Comparison of ENCODE assay signal across 8 cellular contexts in the genomic region with DNA sequence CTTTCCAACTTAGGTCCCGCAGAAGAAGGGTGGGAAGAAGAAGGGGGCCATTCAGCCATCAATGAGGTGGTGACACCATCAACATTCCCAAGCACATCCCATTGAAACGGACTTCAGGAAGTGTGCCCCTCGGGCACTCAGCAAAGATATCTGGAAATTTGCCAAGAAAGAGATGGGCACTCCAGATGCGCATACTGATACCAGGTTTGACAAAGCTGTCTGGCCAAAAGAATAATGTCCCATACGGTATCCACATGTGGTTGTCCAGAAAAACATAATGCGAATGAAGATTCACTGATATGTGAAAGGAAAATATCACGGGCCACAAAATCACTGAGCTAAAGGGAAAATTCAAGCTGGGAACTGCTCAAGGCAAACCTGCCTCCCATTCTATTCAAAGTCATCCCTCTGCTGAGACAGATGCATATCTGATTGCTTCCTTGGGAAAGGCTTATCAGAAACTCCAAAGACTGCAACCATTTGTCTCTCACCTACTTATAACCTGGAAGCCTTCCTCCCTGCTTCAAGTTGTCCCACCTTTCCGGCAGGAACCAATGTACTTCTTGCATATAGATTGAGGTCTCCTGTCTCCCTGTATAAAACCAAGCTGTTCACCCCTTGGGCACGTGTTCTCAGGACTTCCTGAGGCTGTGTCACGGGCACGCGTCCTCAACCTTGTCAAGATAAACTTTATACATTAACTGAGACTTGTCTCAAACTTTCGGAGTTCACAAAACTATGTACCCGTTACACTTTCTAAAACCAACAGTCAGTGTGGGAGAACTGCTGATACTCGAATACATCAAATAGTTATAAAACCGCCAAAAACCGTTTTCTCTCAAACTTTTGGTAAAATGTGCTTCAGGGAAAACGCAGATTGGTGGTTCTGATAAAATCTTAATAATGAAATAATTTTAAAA. TPM values are rescaled to one million over a fixed set of nuclear protein-coding genes. Genes with fewer than 3 reads are reported as not detected.
DNase-seq lines count a peak whose midpoint lies in the region; ATAC-seq, FAIRE-seq and TF ChIP-seq lines count a peak whose summit lies in the region.

No MANE protein-coding gene starts in this region.

- H4K20me1 ChIP-seq in OCI-LY3 (ENCODE audit: insufficient read depth, low read length) (peaks cover 15% of the 10 kb centered on the region), H1 (replicated peaks in 1 of 2; ENCODE audit: control insufficient read depth in 1 of 2, insufficient read depth in 2 of 2, low read length in 2 of 2) (no peaks in the 10 kb centered on the region)

- TF ChIP-seq CTCF in OCI-LY3 (IDR thresholded peaks at IDR 0.05; ENCODE audit: low read depth, low read length) (no peak), H1 (IDR thresholded peaks at IDR 0.05; ENCODE audit: control extremely low read depth in 1 of 3, insufficient read depth in 1 of 3, low read depth in 1 of 3, low read length in 3 of 3) (no peak), pancreas (IDR thresholded peaks at IDR 0.05) (no peak)

- POLR2A ChIA-PET in H1 (lab: Charles Lee; ENCODE audit: partially characterized antibody): interaction anchor here (0.6 to 2.4 kb wide), 9 partner anchors 9 to 120 kb away, joined by 3 to 8 read pairs (median 4); no protein-coding TSS in a partner anchor

- H4K5ac ChIP-seq in H1 (ENCODE audit: insufficient read length, low read depth, low read length): no peak overlapping the region

- H3K56ac ChIP-seq in H1 (replicated peaks; ENCODE audit: insufficient read length, low read depth, low read length): no peak overlapping the region

- H2AFZ ChIP-seq in OCI-LY3 (ENCODE audit: low read depth, low read length) (peak overlapping the region; percentile 90), H1 (ENCODE audit: low read length) (no peak overlapping the region)

- no peak overlapping the region for H2BK5ac ChIP-seq in H1 (ENCODE audit: low read depth, low read length)

- H3K18ac ChIP-seq in H1 (ENCODE audit: extremely low read depth, low read length): no peak overlapping the region; the same call in 1 of the 2 replicates

- CTCF ChIA-PET in H1 (lab: Charles Lee; ENCODE audit: partially characterized antibody): no interaction called here

- peak overlapping the region; percentile 25 for H4K91ac ChIP-seq in H1 (replicated peaks; ENCODE audit: insufficient read length, low read length)

- H3K23me2 ChIP-seq in H1 (ENCODE audit: low read depth, low read length): peaks cover 11% of the 10 kb centered on the region

- peaks cover 3% of the 10 kb centered on the region; the same call in 1 of the 2 replicates for H3K79me1 ChIP-seq in H1 (ENCODE audit: low read depth, low read length)

- no peak for TF ChIP-seq EP300 in H1 (IDR thresholded peaks at IDR 0.05; ENCODE audit: borderline replicate concordance in 1 of 2, low read depth in 2 of 2, low read length in 2 of 2)

- H2BK120ac ChIP-seq in H1 (replicated peaks; ENCODE audit: low read depth, low read length): peak overlapping the region; percentile 90

- H4K8ac ChIP-seq in H1 (ENCODE audit: extremely low read depth, insufficient read depth, low read length): no peak overlapping the region

- H3K4ac ChIP-seq in H1 (replicated peaks; ENCODE audit: insufficient read length, low read depth, low read length): no peak overlapping the region

- H2BK20ac ChIP-seq in H1 (ENCODE audit: low read length): peak overlapping the region; percentile 53; the same call in 1 of the 2 replicates

- DNase-seq in GF-D8 (lab: John Stamatoyannopoulos, UW) (peak; percentile 42), H1 (ENCODE audit: low read depth in 1 of 2, low spot score in 2 of 2) (no peak), pancreas (no peak), D341Med (ENCODE audit: low spot score) (no peak), HTR-8/SVneo (ENCODE audit: insufficient read length, low spot score) (no peak)

- H3K9me3 ChIP-seq in OCI-LY3 (ENCODE audit: insufficient read depth, low read length) (no peaks in the 10 kb centered on the region), H1 (ENCODE audit: insufficient read depth in 2 of 2, low read depth in 1 of 2, low read length in 1 of 2) (no peaks in the 10 kb centered on the region), pancreas (no peaks in the 10 kb centered on the region)

- H2BK12ac ChIP-seq in H1 (ENCODE audit: low read depth, low read length): peak overlapping the region; percentile 54; the same call in 1 of the 2 replicates

- H2AK5ac ChIP-seq in H1 (ENCODE audit: low read depth, low read length): 0 out of 2 replicates have a peak overlapping the region, but pooled peaks have one; percentile 29

- peak overlapping the region; percentile 78 for H3K9ac ChIP-seq in OCI-LY3 (ENCODE audit: low read length)
- no peak overlapping the region for H3K9ac ChIP-seq in H1 (replicated peaks in 1 of 4; ENCODE audit: extremely low read depth in 1 of 4, low read depth in 3 of 4, low read length in 3 of 4)

- WGBS in H1 (ENCODE audit: extremely low coverage in 1 of 2, insufficient coverage in 1 of 2, insufficient read length in 1 of 2, insufficient replicate concordance in 2 of 2, low coverage in 1 of 2, low lambda C conversion rate in 2 of 2, missing lambda C conversion rate in 1 of 2), 2 experiments: 76% methylated on average over 18 of the region's 18 CpGs; no CpG with 5 or more reads in 1 of the 2 experiments
- 47 to 52% methylated on average over 18 of the region's 18 CpGs for WGBS in pancreas, 2 donors

- H3K23ac ChIP-seq in H1 (ENCODE audit: insufficient read length): no peak overlapping the region

- H3K14ac ChIP-seq in H1 (ENCODE audit: insufficient read length): no peak overlapping the region

- peaks cover 12% of the 10 kb centered on the region for H3K36me3 ChIP-seq in OCI-LY3 (replicated peaks; ENCODE audit: low read depth, low read length)
- peaks cover 0 to 7% (median 2%) of the 10 kb centered on the region in 4 experiments; a peak in 1 of 8 replicates for H3K36me3 ChIP-seq in H1 (ENCODE audit: control insufficient read depth in 2 of 4, insufficient read depth in 4 of 4, low read length in 3 of 4)
- H3K36me3 ChIP-seq in pancreas: no peaks in the 10 kb centered on the region

- no peak for TF ChIP-seq RAD21 in H1 (IDR thresholded peaks at IDR 0.05 in 1 of 2, conservative IDR thresholded peaks at IDR 0.05 in 1 of 2; ENCODE audit: low read depth in 2 of 2, low read length in 2 of 2)

- peaks cover 32% of the 10 kb centered on the region for H3K79me2 ChIP-seq in OCI-LY3 (ENCODE audit: low read length)
- peaks cover 4 to 34% of the 10 kb centered on the region in 2 experiments; a peak in 2 of 4 replicates for H3K79me2 ChIP-seq in H1 (ENCODE audit: control insufficient read depth in 1 of 2, insufficient read depth in 2 of 2, low read length in 2 of 2)

- FAIRE-seq in H1 (lab: Jason Lieb, UNC): no peak
- no peak for FAIRE-seq in pancreas (lab: Jason Lieb, UNC)
- no peak for FAIRE-seq in HTR-8/SVneo (lab: Jason Lieb, UNC)

- peak overlapping the region; percentile 4; the same call in 1 of the 2 replicates for H2BK15ac ChIP-seq in H1 (ENCODE audit: low read length)

- H3K4me3 ChIP-seq in OCI-LY3 (ENCODE audit: low read length) (peak overlapping the region; percentile 98), H1 (ENCODE audit: extremely low read depth in 1 of 4, insufficient read depth in 2 of 4, low read depth in 3 of 4, low read length in 4 of 4) (peak overlapping the region in 3 of 4 experiments; percentile 71 to 87 (median 75); a peak in 7 of 8 replicates), pancreas (peak overlapping the region in 3 of 4 donors; percentile 52 to 84 (median 64))

- no peak for ATAC-seq in pancreas
- ATAC-seq in GM21576 (IDR thresholded peaks at IDR 0.05; ENCODE audit: unreplicated experiment): no peak
- ATAC-seq in HG03159 (IDR thresholded peaks at IDR 0.05; ENCODE audit: unreplicated experiment): no peak

- no peak for TF ChIP-seq POLR2A in H1 (IDR thresholded peaks at IDR 0.05; ENCODE audit: control extremely low read depth in 1 of 2, low read depth in 2 of 2, low read length in 2 of 2)

- H3K27me3 ChIP-seq in OCI-LY3 (ENCODE audit: low read depth, low read length) (no peaks in the 10 kb centered on the region), H1 (replicated peaks in 1 of 4; ENCODE audit: control insufficient read depth in 3 of 4, extremely low read depth in 1 of 4, insufficient read depth in 3 of 4, low read length in 3 of 4) (no peaks in the 10 kb centered on the region), pancreas (no peaks in the 10 kb centered on the region)

- no peak overlapping the region for H3K27ac ChIP-seq in OCI-LY3 (ENCODE audit: low read length)
- H3K27ac ChIP-seq in H1 (ENCODE audit: low read depth, low read length): no peak overlapping the region
- H3K27ac ChIP-seq in pancreas: peak overlapping the region in 3 of 4 donors; percentile 85 to 97 (median 95)

- peaks cover 22% of the 10 kb centered on the region for H3K4me1 ChIP-seq in OCI-LY3 (ENCODE audit: low read length)
- peaks cover 6 to 25% (median 20%) of the 10 kb centered on the region in 4 experiments; a peak in 6 of 7 replicates for H3K4me1 ChIP-seq in H1 (replicated peaks in 1 of 4; ENCODE audit: control insufficient read depth in 3 of 4, insufficient read depth in 4 of 4, low read length in 3 of 4)
- H3K4me1 ChIP-seq in pancreas: peaks cover 4 to 6% (median 5%) of the 10 kb centered on the region in 3 donors

- H3K4me2 ChIP-seq in OCI-LY3 (ENCODE audit: low read length): peak overlapping the region; percentile 88
- H3K4me2 ChIP-seq in H1 (ENCODE audit: insufficient read depth in 1 of 2, low read depth in 2 of 2, low read length in 2 of 2): peak overlapping the region; percentile 73 to 87

- intact Hi-C loops in pancreas (cut with DNase I): no loop called here

TF ChIP-seq in H1, 55 proteins besides CTCF, POLR2A, EP300 and RAD21:
- TF ChIP-seq, protein P1, sequence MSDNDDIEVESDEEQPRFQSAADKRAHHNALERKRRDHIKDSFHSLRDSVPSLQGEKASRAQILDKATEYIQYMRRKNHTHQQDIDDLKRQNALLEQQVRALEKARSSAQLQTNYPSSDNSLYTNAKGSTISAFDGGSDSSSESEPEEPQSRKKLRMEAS (IDR thresholded peaks at IDR 0.05): peak; percentile 40; the same call in 1 of the 2 replicates
- TF ChIP-seq SUZ12 (IDR thresholded peaks at IDR 0.05; ENCODE audit: low read length): no peak

RNA-seq across cellular contexts. Expression of a gene that starts 1.3 kb away (rescaled TPM):
- total RNA-seq in H1 (2021; fragmentation: NEBNext Ultra II Directional; extraction: Animal tissue kit (Norgen Biotek cat#: 25700)): 18.2 and 18.7 TPM in 2 replicates
- polyA plus RNA-seq in H1 (2011; rRNA removed): 10.7 and 21.9 TPM in 2 replicates
- 18.3 TPM for polyA plus RNA-seq in H1 (2011; cell fraction: cytosol; rRNA removed)
- 26.8 TPM for polyA plus RNA-seq in H1 (2011; cell fraction: nucleus; rRNA removed)
- 18.4 to 29.1 TPM (median 22.2 TPM) in 4 replicates for polyA plus RNA-seq in H1 (2012, experiment 1 of 2)
- polyA plus RNA-seq in H1 (2012, experiment 2 of 2): 1.9 TPM
- 14.6 TPM for polyA plus RNA-seq in H1 (2013, experiment 1 of 2)
- 13.6 TPM for polyA plus RNA-seq in H1 (2013, experiment 2 of 2)
- polyA minus RNA-seq in H1 (2011; rRNA and poly(A)+ RNA removed): 61.6 and 153 TPM in 2 replicates
- polyA minus RNA-seq in H1 (2011; cell fraction: cytosol; rRNA and poly(A)+ RNA removed): 30.0 TPM
- polyA minus RNA-seq in H1 (2011; cell fraction: nucleus; rRNA and poly(A)+ RNA removed): 51.6 TPM
- total RNA-seq in pancreas: 10 to 100 TPM in 1 of 6 donors, 1 to 10 TPM in 5; 5.5 to 12.4 (median 7.9) TPM
- polyA plus RNA-seq in pancreas: 1 to 10 TPM; 1.2 to 3.1 TPM

Comparison
In these comparisons a context has a peak if more than half of its experiments do, and no peak if none do; other contexts are left out.
1. H3K27ac ChIP-seq: peak in pancreas (3 of 4); none in OCI-LY3 (single experiment) and H1 (single experiment).
2. Peak in every context shown above with its lines, with median percentiles within 50 percentile points of each other: H3K4me3 ChIP-seq.